15 cellular contexts compared by ENCODE assay signal in the genomic region with DNA sequence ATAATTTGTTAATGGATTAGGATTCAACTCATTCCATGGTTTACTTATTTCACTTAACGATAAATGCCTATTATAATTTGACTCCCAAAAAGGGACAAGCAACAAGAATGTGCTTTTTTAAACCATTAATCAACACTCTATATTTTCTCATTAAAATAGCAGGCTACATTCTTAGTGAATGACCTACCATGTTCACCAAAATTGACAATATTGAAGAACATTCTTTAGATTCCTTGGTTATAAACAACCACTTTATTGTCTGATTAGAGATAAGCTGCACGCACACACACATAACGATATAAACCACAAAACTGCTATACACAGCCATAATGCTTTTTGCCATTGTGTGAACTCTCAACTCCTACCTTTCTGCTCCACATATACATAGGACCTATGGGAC.
"Had no signal": no experiment of that assay in that cellular context is flagged by ENCODE, and none has a peak within 500 bp of the region (broad histone marks: within the 10 kb centered on the region; RNA-seq: fewer than 3 reads in every experiment).

No MANE protein-coding gene starts in this region.

- H3K4me1 ChIP-seq: adrenal gland, breast epithelium, esophagus muscularis mucosa, gastrocnemius medialis, left ventricle myocardium inferior, prostate gland, spleen, vagina had no signal

- H3K27me3 ChIP-seq: adrenal gland, breast epithelium, esophagus muscularis mucosa, gastrocnemius medialis, spleen, tibial nerve, vagina had no signal

- H3K36me3 ChIP-seq: adrenal gland, breast epithelium, esophagus muscularis mucosa, gastrocnemius medialis, left ventricle myocardium inferior, prostate gland, spleen, tibial nerve, vagina had no signal

- H3K9me3 ChIP-seq: adrenal gland, breast epithelium, esophagus muscularis mucosa, gastrocnemius medialis, prostate gland, tibial nerve, vagina had no signal

- DNase-seq: activated naive CD4-positive, alpha-beta T cell treated with anti-CD3 and anti-CD28 coated beads, Interleukin-2, amount 50 U/mL, for 16 hours; adrenal gland; gastrocnemius medialis; islet precursor cell; left ventricle myocardium inferior; natural killer cell; spleen; stimulated activated CD4-positive, alpha-beta T cell treated with anti-CD3 and anti-CD28 coated beads, Interleukin-1b, Interleukin-23, amount 100 ng/mL, for 48 hours had no signal

- H3K27ac ChIP-seq: adrenal gland, breast epithelium, esophagus muscularis mucosa, gastrocnemius medialis, left ventricle myocardium inferior, prostate gland, spleen, tibial nerve, vagina had no signal

- H3K4me3 ChIP-seq: adrenal gland, breast epithelium, esophagus muscularis mucosa, gastrocnemius medialis, left ventricle myocardium inferior, prostate gland, spleen, tibial nerve, vagina had no signal

- ATAC-seq: activated CD4-positive, CD25-positive, alpha-beta regulatory T cell treated with anti-CD3 and anti-CD28 coated beads, Interleukin-2, amount 50 U/mL, for 24 hours; gastrocnemius medialis; natural killer cell; stimulated activated memory B cell treated with anti-CD40 and anti-IgM and Interleukin-4, amounts not matched to agents 10 μg/mL and 1 μg/mL and 100 μg/mL, for 72 hours had no signal
